17 cellular contexts compared by ENCODE assay signal in genomic region chr7:28725045-28725630, GRCh38.
A peak's percentile ranks its signal among the peaks of the same experiment; 100 is the strongest.
DNase-seq lines count a peak whose midpoint lies in the region; ATAC-seq, FAIRE-seq and TF ChIP-seq lines count a peak whose summit lies in the region.
"Had no signal": no experiment of that assay in that cellular context is flagged by ENCODE, and none has a peak within 500 bp of the region (broad histone marks: within the 10 kb centered on the region; RNA-seq: fewer than 3 reads in every experiment).

No MANE protein-coding gene starts in this region.

- H3K9ac ChIP-seq in Loucy (ENCODE audit: low read depth, low read length, poor library complexity, severe bottlenecking): no peak overlapping the region
- H3K9ac ChIP-seq in K562 (ENCODE audit: insufficient read depth in 1 of 2, low read depth in 2 of 2, low read length in 2 of 2): no peak overlapping the region
- H3K9ac ChIP-seq in rectal smooth muscle tissue (ENCODE audit: low read length): no peak overlapping the region

- no peak for TF ChIP-seq RAD21 in K562 (CRISPR knock-in tag; conservative IDR thresholded peaks at IDR 0.05 in 1 of 2, IDR thresholded peaks at IDR 0.05 in 1 of 2)

- H2AFZ ChIP-seq in Loucy (ENCODE audit: low read length) (peak overlapping the region; percentile 63; the same call in 1 of the 2 replicates), K562 (ENCODE audit: low read depth, low read length) (no peak overlapping the region)

- H3K27ac ChIP-seq in C4-2B (peak overlapping the region; percentile 42; the same call in 1 of the 2 replicates), K562 (ENCODE audit: extremely low read depth, low read depth, low read length) (no peak overlapping the region), rectal smooth muscle tissue (ENCODE audit: low read depth, low read length) (peak overlapping the region; percentile 38), upper lobe of left lung (no peak overlapping the region)
- H3K27ac ChIP-seq: SJCRH30 had no signal

- H3K79me2 ChIP-seq in Loucy (ENCODE audit: insufficient read depth, low read length) (no peaks in the 10 kb centered on the region), K562 (ENCODE audit: control insufficient read depth, insufficient read depth, low read length) (no peaks in the 10 kb centered on the region)

- H3K27me3 ChIP-seq in Loucy (ENCODE audit: insufficient read depth, low read length, poor library complexity, severe bottlenecking) (no peaks in the 10 kb centered on the region), K562 (ENCODE audit: control insufficient read depth in 2 of 2, insufficient read depth in 2 of 2, low read length in 2 of 2) (no peaks in the 10 kb centered on the region), rectal smooth muscle tissue (ENCODE audit: control insufficient read depth, insufficient read depth, low read length) (no peaks in the 10 kb centered on the region), upper lobe of left lung (no peaks in the 10 kb centered on the region)
- H3K27me3 ChIP-seq: BE2C, SJCRH30 had no signal

- DNase-seq in K562 (ENCODE audit: extremely low read depth in 1 of 4, low spot score in 3 of 4): no peak
- DNase-seq in left colon: no peak
- DNase-seq in upper lobe of left lung: no peak
- DNase-seq: BE2C; CD8-positive, alpha-beta T cell; DMS79 treated with DMSO at 0.1 percent for 48 hours; NCI-H1092 treated with DMSO at 0.1 percent for 48 hours; NCI-H1694 treated with DMSO at 0.1 percent for 48 hours; SJCRH30 had no signal

- H3K36me3 ChIP-seq in Loucy (ENCODE audit: insufficient read depth, low read length): no peaks in the 10 kb centered on the region
- H3K36me3 ChIP-seq in K562 (ENCODE audit: control insufficient read depth, insufficient read depth, low read length): no peaks in the 10 kb centered on the region
- no peaks in the 10 kb centered on the region for H3K36me3 ChIP-seq in rectal smooth muscle tissue (ENCODE audit: control insufficient read depth, insufficient read depth, low read length)
- peaks cover 0 to 11% (median 0%) of the 10 kb centered on the region in 4 donors for H3K36me3 ChIP-seq in upper lobe of left lung
- H3K36me3 ChIP-seq: BE2C had no signal

- H3K4me3 ChIP-seq in Loucy (ENCODE audit: low read length, poor library complexity, severe bottlenecking): no peak overlapping the region
- no peak overlapping the region for H3K4me3 ChIP-seq in K562
- no peak overlapping the region for H3K4me3 ChIP-seq in rectal smooth muscle tissue (ENCODE audit: low read length)
- H3K4me3 ChIP-seq in upper lobe of left lung: no peak overlapping the region
- H3K4me3 ChIP-seq: SJCRH30 had no signal

- in situ Hi-C loops in K562 (cut with MboI): no loop called here

- H3K9me2 ChIP-seq in Loucy (replicated peaks; ENCODE audit: low read depth, low read length): no peaks in the 10 kb centered on the region

- FAIRE-seq in K562 (lab: Jason Lieb, UNC): no peak
- FAIRE-seq: D721Med, G401.6, GM19239 had no signal

- H3K4me1 ChIP-seq in Loucy (ENCODE audit: insufficient read depth, low read length, poor library complexity, severe bottlenecking) (peaks cover 20% of the 10 kb centered on the region), K562 (replicated peaks in 1 of 2; ENCODE audit: control insufficient read depth in 2 of 2, insufficient read depth in 2 of 2, low read length in 2 of 2) (no peaks in the 10 kb centered on the region), rectal smooth muscle tissue (ENCODE audit: control insufficient read depth, insufficient read depth, low read length) (peaks cover 11% of the 10 kb centered on the region), upper lobe of left lung (peaks cover 0 to 8% (median 0%) of the 10 kb centered on the region in 4 donors)
- H3K4me1 ChIP-seq: SJCRH30 had no signal

- no peak for TF ChIP-seq CTCF in C4-2B (conservative IDR thresholded peaks at IDR 0.05)
- no peak for TF ChIP-seq CTCF in Loucy (conservative IDR thresholded peaks at IDR 0.05; ENCODE audit: low read length)
- no peak for TF ChIP-seq CTCF in K562 (IDR thresholded peaks at IDR 0.05 in 2 of 3, conservative IDR thresholded peaks at IDR 0.05 in 1 of 3; ENCODE audit: insufficient read depth in 2 of 3, low read depth in 1 of 3, low read length in 3 of 3)
- TF ChIP-seq CTCF in upper lobe of left lung (IDR thresholded peaks at IDR 0.05): no peak

- H4K20me1 ChIP-seq in Loucy (ENCODE audit: insufficient read depth, low read length, poor library complexity, severe bottlenecking) (no peaks in the 10 kb centered on the region), K562 (replicated peaks; ENCODE audit: control insufficient read depth, insufficient read depth, low read length) (no peaks in the 10 kb centered on the region)

- no peaks in the 10 kb centered on the region for H3F3A ChIP-seq in Loucy (ENCODE audit: low read depth)

- no TSS peak for BruUV-seq in K562 (replicated peaks; lab: Mats Ljungman, UMichigan)

- intact Hi-C loops in K562 (cut with micrococcal nuclease) (no loop called here), left colon (cut with DNase I, micrococcal nuclease) (no loop called here)

- no peak for TF ChIP-seq EP300 in K562 (IDR thresholded peaks at IDR 0.05; ENCODE audit: low read length)
- TF ChIP-seq EP300 in upper lobe of left lung (IDR thresholded peaks at IDR 0.05): no peak

- no peak overlapping the region for H3K4me2 ChIP-seq in Loucy (ENCODE audit: low read depth, low read length, poor library complexity, severe bottlenecking)
- H3K4me2 ChIP-seq in K562 (ENCODE audit: insufficient read depth, low read length): no peak overlapping the region

- H3K9me1 ChIP-seq in K562 (ENCODE audit: control insufficient read depth, insufficient read depth, low read length): no peaks in the 10 kb centered on the region

- POLR2A ChIA-PET in K562 (lab: Yijun Ruan, JAX): no interaction called here

- TF ChIP-seq POLR2A in K562 (conservative IDR thresholded peaks at IDR 0.05) (no peak), upper lobe of left lung (IDR thresholded peaks at IDR 0.05) (no peak)

- ATAC-seq in K562 (no peak), GM21737 (IDR thresholded peaks at IDR 0.05; ENCODE audit: unreplicated experiment) (no peak), left colon (no peak), upper lobe of left lung (ENCODE audit: low FRiP score in 2 of 2) (no peak)
- ATAC-seq: CD8-positive, alpha-beta T cell; HCT116 had no signal

- WGBS in K562 (ENCODE audit: insufficient coverage, low coverage, missing lambda C conversion rate): 0% methylated on average over 3 of the region's 3 CpGs
- 47 to 53% methylated on average over 3 of the region's 3 CpGs for WGBS in upper lobe of left lung, 2 donors

- CTCF ChIA-PET in K562 (lab: Yijun Ruan, JAX; ENCODE audit: low intra/inter-chr PET ratio): no interaction called here

- no peaks in the 10 kb centered on the region for H3K9me3 ChIP-seq in Loucy (ENCODE audit: insufficient read depth, low read depth, low read length)
- H3K9me3 ChIP-seq in K562 (replicated peaks; ENCODE audit: control insufficient read depth, insufficient read depth, low read depth, low read length): no peaks in the 10 kb centered on the region
- H3K9me3 ChIP-seq in upper lobe of left lung: no peaks in the 10 kb centered on the region
- H3K9me3 ChIP-seq: BE2C, SJCRH30 had no signal

TF ChIP-seq in K562, 482 proteins besides CTCF, POLR2A, EP300 and RAD21:
- TF ChIP-seq TFE3 (CRISPR knock-in tag; IDR thresholded peaks at IDR 0.05) (peak; percentile 31; the same call in 1 of the 2 replicates), SMAD1 (IDR thresholded peaks at IDR 0.05; ENCODE audit: low read depth, low read length, partially characterized antibody) (no peak)

Comparison
In these comparisons a context has a peak if more than half of its experiments do, and no peak if none do; other contexts are left out.
1. H3K27ac ChIP-seq: peak in C4-2B (single experiment) and rectal smooth muscle tissue (single experiment); none in K562 (single experiment) and upper lobe of left lung (0 of 4).